In genomic region chr20:56554869-56555268, GRCh38 we compare ENCODE assay signal across 8 cellular contexts. TPM values are rescaled to one million over a fixed set of nuclear protein-coding genes. Genes with fewer than 3 reads are reported as not detected.
DNase-seq lines count a peak whose midpoint lies in the region; ATAC-seq and TF ChIP-seq lines count a peak whose summit lies in the region.

No MANE protein-coding gene starts in this region.

- intact Hi-C loops in vagina (cut with DNase I), result loop anchor here (10.0 kb wide), 2 partner anchors 510 to 790 kb away; no protein-coding TSS in a partner anchor

- H3K36me3 ChIP-seq in vagina, result no peaks in the 10 kb centered on the region

- no peak overlapping the region for H3K4me3 ChIP-seq in astrocyte of the cerebellum (ENCODE audit: low read depth, low read length)
- no peak overlapping the region for H3K4me3 ChIP-seq in vagina

- TF ChIP-seq POLR2A in vagina (IDR thresholded peaks at IDR 0.05), result no peak

- TF ChIP-seq CTCF in GM20000 (IDR thresholded peaks at IDR 0.05; ENCODE audit: extremely low read depth, missing control alignments) (no peak), astrocyte of the cerebellum (IDR thresholded peaks at IDR 0.05; ENCODE audit: low read depth, low read length, missing control alignments) (peak; percentile 10), vagina (IDR thresholded peaks at IDR 0.05) (peak in 1 of 3 experiments; percentile 11)

- H3K27ac ChIP-seq in vagina, result peak overlapping the region; percentile 40

- H3K27me3 ChIP-seq in vagina, result no peaks in the 10 kb centered on the region

- DNase-seq in G401 (ENCODE audit: low spot score) (peak; percentile 57), GM20000 (ENCODE audit: low spot score) (peak; percentile 47), NCI-H524 treated with DMSO at 0.1 percent for 48 hours (lab: John Stamatoyannopoulos, UW) (peak; percentile 95), astrocyte of the cerebellum (ENCODE audit: low read depth) (peak; percentile 95), iPS-NIHi11 (ENCODE audit: low spot score) (peak; percentile 41), vagina (ENCODE audit: extremely low spot score in 2 of 2) (no peak), HuH-7.5 (ENCODE audit: low spot score) (no peak)

- ATAC-seq in HG03439 (IDR thresholded peaks at IDR 0.05; ENCODE audit: unreplicated experiment), result peak; percentile 85

- no peaks in the 10 kb centered on the region for H3K9me3 ChIP-seq in vagina

- peaks cover 19% of the 10 kb centered on the region for H3K4me1 ChIP-seq in vagina

- in situ Hi-C loops in G401 (cut with HindIII; ENCODE audit: low sequenced_read_pairs) (no loop called here), astrocyte of the cerebellum (cut with HindIII; ENCODE audit: low sequenced_read_pairs) (no loop called here)

RNA-seq across cellular contexts. Expression of gene FAM209B, which starts 21.8 kb away (rescaled TPM):
- not detected in 2 replicates for total RNA-seq in G401 (2014; rRNA removed; shearing (Covaris generic))
- not detected for total RNA-seq in vagina

RNA-seq across cellular contexts. Expression of gene FAM209A, which starts 30.3 kb away (rescaled TPM):
- total RNA-seq in G401 (2014; rRNA removed; shearing (Covaris generic)), result not detected in 2 replicates
- total RNA-seq in vagina, result not detected

Comparison
In these comparisons a context has a peak if more than half of its experiments do, and no peak if none do; other contexts are left out.
1. DNase-seq: peak in G401 (single experiment), GM20000 (single experiment), NCI-H524 treated with DMSO at 0.1 percent for 48 hours (single experiment), astrocyte of the cerebellum (single experiment) and iPS-NIHi11 (single experiment); none in vagina (0 of 2) and HuH-7.5 (single experiment).